Comparison of ENCODE assay signal across 24 cellular contexts in genomic region chr1:31105646-31106045, GRCh38.
"Had no signal": no experiment of that assay in that cellular context is flagged by ENCODE, and none has a peak within 500 bp of the region (broad histone marks: within the 10 kb centered on the region; RNA-seq: fewer than 3 reads in every experiment).

No MANE protein-coding gene starts in this region.

- H3K9me3 ChIP-seq: ascending aorta, gastroesophageal sphincter, heart right ventricle, mucosa of descending colon, stomach, testis, upper lobe of left lung had no signal

- DNase-seq: activated CD4-positive, alpha-beta T cell treated with anti-CD3 and anti-CD28 coated beads for 4 hours; activated CD8-positive, alpha-beta memory T cell treated with anti-CD3 and anti-CD28 coated beads for 24 hours; activated CD8-positive, alpha-beta memory T cell treated with anti-CD3 and anti-CD28 coated beads, Interleukin-2, amount 50 U/mL, for 48 hours; activated naive CD4-positive, alpha-beta T cell treated with anti-CD3 and anti-CD28 coated beads for 36 hours; erythroblast; heart right ventricle; kidney glomerular epithelial cell; left ventricle myocardium superior; mucosa of descending colon; naive B cell; stimulated activated CD4-positive, alpha-beta T cell treated with anti-CD3 and anti-CD28 coated beads, Interleukin-12 subunit alpha, Interleukin-12 subunit beta, amount 100 ng/mL, for 4 hours; stomach; T-cell; testis; upper lobe of left lung had no signal

- H3K9me3 Mint-ChIP-seq: activated naive CD4-positive, alpha-beta T cell treated with anti-CD3 and anti-CD28 coated beads for 36 hours; activated T-helper 2 cell treated with anti-CD3 and anti-CD28 coated beads, Interferon-gamma antibody, Interleukin-2, Interleukin-4, amounts not matched to agents 10 μg/mL and 5 μg/mL and 100 μg/mL, durations not matched to agents 14 hours and 24 hours and 36 hours; memory B cell; naive B cell; neural crest cell; T-cell; WTC11 had no signal

- H3K4me3 Mint-ChIP-seq: activated naive CD4-positive, alpha-beta T cell treated with anti-CD3 and anti-CD28 coated beads for 36 hours; memory B cell; naive B cell; neural crest cell; T-cell; WTC11 had no signal

- H3K27me3 Mint-ChIP-seq: progenitor cell of endocrine pancreas had no signal

- H3K27me3 ChIP-seq: ascending aorta, gastroesophageal sphincter, heart right ventricle, stomach, testis, upper lobe of left lung had no signal

- H3K36me3 Mint-ChIP-seq: memory B cell, naive B cell, T-cell, WTC11 had no signal

- H3K27ac ChIP-seq: ascending aorta, coronary artery, gastroesophageal sphincter, heart right ventricle, SK-N-MC, stomach, testis, upper lobe of left lung had no signal

- H3K27ac Mint-ChIP-seq: activated naive CD4-positive, alpha-beta T cell treated with anti-CD3 and anti-CD28 coated beads for 36 hours; activated T-helper 2 cell treated with anti-CD3 and anti-CD28 coated beads, Interferon-gamma antibody, Interleukin-2, Interleukin-4, amounts not matched to agents 10 μg/mL and 5 μg/mL and 100 μg/mL, durations not matched to agents 14 hours and 24 hours and 36 hours; memory B cell; naive B cell; progenitor cell of endocrine pancreas; T-cell; WTC11 had no signal

- H3K4me3 ChIP-seq: ascending aorta, coronary artery, gastroesophageal sphincter, heart right ventricle, mucosa of descending colon, SK-N-MC, stomach, testis, upper lobe of left lung had no signal

- H3K36me3 ChIP-seq: ascending aorta, gastroesophageal sphincter, heart right ventricle, stomach, upper lobe of left lung had no signal

- H3K4me1 ChIP-seq: ascending aorta, gastroesophageal sphincter had no signal

- ATAC-seq: gastroesophageal sphincter, heart right ventricle, left ventricle myocardium superior, mucosa of descending colon, T-cell, WTC11 had no signal

- H3K4me1 Mint-ChIP-seq: T-cell had no signal
